In the genomic region with DNA sequence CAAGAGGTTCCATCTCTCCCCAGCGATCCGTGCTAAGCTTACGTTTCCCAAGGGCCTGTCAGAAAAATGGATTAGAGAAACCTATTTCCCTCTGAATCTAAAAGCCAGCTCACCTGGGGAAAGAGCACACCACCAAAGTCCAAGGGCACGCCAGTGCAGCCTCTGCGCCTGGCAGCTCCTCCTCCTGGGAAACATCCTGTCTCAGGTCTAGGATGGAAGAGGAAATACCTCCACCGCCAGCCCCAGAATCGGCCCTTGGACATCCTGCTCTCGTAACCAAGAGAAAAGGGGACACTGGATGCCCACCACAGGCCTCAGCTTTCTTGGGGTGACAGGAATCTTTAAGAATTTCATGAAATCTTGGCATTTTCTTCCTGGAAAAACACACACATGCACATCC, we compare ENCODE assay signal across 30 cellular contexts. TPM values are rescaled to one million over a fixed set of nuclear protein-coding genes. Genes with fewer than 3 reads are reported as not detected.
DNase-seq lines count a peak whose midpoint lies in the region; ATAC-seq and TF ChIP-seq lines count a peak whose summit lies in the region.
"Had no signal": no experiment of that assay in that cellular context is flagged by ENCODE, and none has a peak within 500 bp of the region (broad histone marks: within the 10 kb centered on the region; RNA-seq: fewer than 3 reads in every experiment).

No MANE protein-coding gene starts in this region.

- H3K4me2 ChIP-seq in GM23338: no peak overlapping the region
- H3K4me2 ChIP-seq: BLaER1 treated with 17β-estradiol and CSF1 and Interleukin-3, amounts not matched to agents 10 nM and 100 nM had no signal

- in situ Hi-C loops in gastrocnemius medialis (cut with MboI; ENCODE audit: low sequenced_read_pairs in 4 of 4) (no loop called here), KBM-7 (cut with MboI; ENCODE audit: low pct_unique_long_range_greater_than_20kb, low sequenced_read_pairs) (no loop called here)

- no peaks in the 10 kb centered on the region for H3K27me3 ChIP-seq in GM23338 (ENCODE audit: insufficient read depth)
- no peaks in the 10 kb centered on the region for H3K27me3 ChIP-seq in foreskin keratinocyte
- H3K27me3 ChIP-seq in gastrocnemius medialis: no peaks in the 10 kb centered on the region
- H3K27me3 ChIP-seq: BLaER1 treated with 17β-estradiol and CSF1 and Interleukin-3, amounts not matched to agents 10 nM and 100 nM; ovary had no signal

- no peak for TF ChIP-seq POLR2A in gastrocnemius medialis (IDR thresholded peaks at IDR 0.05)

- no peaks in the 10 kb centered on the region for H3K9me3 ChIP-seq in gastrocnemius medialis
- H3K9me3 ChIP-seq: BLaER1 treated with 17β-estradiol and CSF1 and Interleukin-3, amounts not matched to agents 10 nM and 100 nM; lower lobe of right lung; ovary; thoracic aorta had no signal

- ATAC-seq in GM23338: no peak
- peak; percentile 8; the same call in 2 of the 3 replicates for ATAC-seq in SK-N-SH treated with all-trans-retinoic acid at 6 μM for 48 hours
- ATAC-seq in foreskin keratinocyte: no peak
- ATAC-seq in gastrocnemius medialis: no peak
- ATAC-seq: activated naive CD4-positive, alpha-beta T cell treated with anti-CD3 and anti-CD28 coated beads, Interleukin-2, amount 50 U/mL, for 72 hours; GM12878; stimulated activated naive CD8-positive, alpha-beta T cell treated with anti-CD3 and anti-CD28 coated beads, Interleukin-15, amount 100 ng/mL, for 72 hours; WTC11 had no signal

- peaks cover 15% of the 10 kb centered on the region for H4K20me1 ChIP-seq in GM23338 (replicated peaks; ENCODE audit: insufficient read depth)

- H3K27ac ChIP-seq in GM23338 (ENCODE audit: low read depth) (peak overlapping the region; percentile 63; the same call in 1 of the 2 replicates), foreskin keratinocyte (peak overlapping the region; percentile 13), gastrocnemius medialis (peak overlapping the region; percentile 38 to 92 (median 67))
- H3K27ac ChIP-seq: BLaER1 treated with 17β-estradiol and CSF1 and Interleukin-3, amounts not matched to agents 10 nM and 100 nM; lower lobe of right lung; ovary; thoracic aorta had no signal

- peaks cover 58% of the 10 kb centered on the region for H3K4me1 Mint-ChIP-seq in GM23338
- H3K4me1 Mint-ChIP-seq: activated CD4-positive, alpha-beta T cell treated with anti-CD3 and anti-CD28 coated beads, Interleukin-2, amount 10 ng/mL, durations not matched to agents 24 days and 14 days; stimulated activated naive CD8-positive, alpha-beta T cell treated with anti-CD3 and anti-CD28 coated beads, Interleukin-15, amount 100 ng/mL, for 72 hours had no signal

- H3F3A ChIP-seq in GM23338 (replicated peaks; ENCODE audit: low read depth): peaks cover 3% of the 10 kb centered on the region; the same call in 1 of the 2 replicates

- H3K79me2 ChIP-seq in GM23338 (replicated peaks; ENCODE audit: insufficient read depth): peaks cover 50% of the 10 kb centered on the region

- H3K4me1 ChIP-seq in GM23338 (ENCODE audit: insufficient read depth) (peaks cover 11% of the 10 kb centered on the region; the same call in 1 of the 2 replicates), foreskin keratinocyte (peaks cover 6% of the 10 kb centered on the region), gastrocnemius medialis (peaks cover 30 to 57% of the 10 kb centered on the region in 2 donors)

- H3K4me3 ChIP-seq in GM23338 (no peak overlapping the region), gastrocnemius medialis (no peak overlapping the region)
- H3K4me3 ChIP-seq: BLaER1 treated with 17β-estradiol and CSF1 and Interleukin-3, amounts not matched to agents 10 nM and 100 nM; GM12878; lower lobe of right lung; ovary; thoracic aorta had no signal

- no peak for DNase-seq in GM23338 (ENCODE audit: low spot score)
- no peak for DNase-seq in foreskin keratinocyte
- DNase-seq in gastrocnemius medialis: no peak
- no peak for DNase-seq in NCI-H1436 (lab: John Stamatoyannopoulos, UW)
- no peak for DNase-seq in NCI-H1417 treated with DMSO at 0.1 percent for 48 hours (lab: John Stamatoyannopoulos, UW)
- no peak for DNase-seq in central memory CD4-positive, alpha-beta T cell
- no peak for DNase-seq in KBM-7
- DNase-seq: activated CD4-positive, alpha-beta T cell treated with anti-CD3 and anti-CD28 coated beads, Interleukin-2, amount 10 ng/mL, durations not matched to agents 24 days and 14 days; amygdala; DMS153; effector memory CD4-positive, alpha-beta T cell; Kasumi-1; lower lobe of right lung; MV-4-11; NCI-H146; NCI-H446 treated with DMSO at 0.1 percent for 48 hours; NCI-H774; ovary; retina; stimulated activated CD4-positive, alpha-beta T cell treated with anti-CD3 and anti-CD28 coated beads, Interleukin-2, amount 100 ng/mL, for 24 hours; stimulated activated naive CD8-positive, alpha-beta T cell treated with anti-CD3 and anti-CD28 coated beads, Interleukin-15, amount 100 ng/mL, for 72 hours; T-helper 1 cell had no signal

- no peaks in the 10 kb centered on the region for H3K9me3 Mint-ChIP-seq in GM23338
- H3K9me3 Mint-ChIP-seq: activated CD4-positive, alpha-beta T cell treated with anti-CD3 and anti-CD28 coated beads, Interleukin-2, amount 10 ng/mL, durations not matched to agents 24 days and 14 days; activated naive CD4-positive, alpha-beta T cell treated with anti-CD3 and anti-CD28 coated beads, Interleukin-2, amount 50 U/mL, for 72 hours; H9; nephron; stimulated activated naive CD8-positive, alpha-beta T cell treated with anti-CD3 and anti-CD28 coated beads, Interleukin-15, amount 100 ng/mL, for 72 hours; WTC11 had no signal

- H3K36me3 ChIP-seq in GM23338 (ENCODE audit: insufficient read depth) (no peaks in the 10 kb centered on the region), gastrocnemius medialis (no peaks in the 10 kb centered on the region)
- H3K36me3 ChIP-seq: ovary, thoracic aorta had no signal

- no peaks in the 10 kb centered on the region; the same call in 2 of the 3 replicates for H3K36me3 Mint-ChIP-seq in GM23338 (ENCODE audit: low read depth)
- H3K36me3 Mint-ChIP-seq: activated naive CD4-positive, alpha-beta T cell treated with anti-CD3 and anti-CD28 coated beads, Interleukin-2, amount 50 U/mL, for 72 hours; WTC11 had no signal

- H2AFZ ChIP-seq in GM23338: no peak overlapping the region

- H3K27ac Mint-ChIP-seq in GM23338: no peak overlapping the region
- H3K27ac Mint-ChIP-seq: activated CD4-positive, alpha-beta T cell treated with anti-CD3 and anti-CD28 coated beads, Interleukin-2, amount 10 ng/mL, durations not matched to agents 24 days and 14 days; activated naive CD4-positive, alpha-beta T cell treated with anti-CD3 and anti-CD28 coated beads, Interleukin-2, amount 50 U/mL, for 72 hours; stimulated activated naive CD8-positive, alpha-beta T cell treated with anti-CD3 and anti-CD28 coated beads, Interleukin-15, amount 100 ng/mL, for 72 hours had no signal

- H3K4me3 Mint-ChIP-seq in GM23338: no peak overlapping the region
- H3K4me3 Mint-ChIP-seq: activated CD4-positive, alpha-beta T cell treated with anti-CD3 and anti-CD28 coated beads, Interleukin-2, amount 10 ng/mL, durations not matched to agents 24 days and 14 days; H9; nephron; stimulated activated naive CD8-positive, alpha-beta T cell treated with anti-CD3 and anti-CD28 coated beads, Interleukin-15, amount 100 ng/mL, for 72 hours; WTC11 had no signal

- no peaks in the 10 kb centered on the region for H3K9me2 ChIP-seq in GM23338 (ENCODE audit: insufficient read depth)

- TF ChIP-seq CTCF in GM23338 (conservative IDR thresholded peaks at IDR 0.05; ENCODE audit: low read depth in 2 of 2) (no peak), foreskin keratinocyte (conservative IDR thresholded peaks at IDR 0.05) (no peak), gastrocnemius medialis (IDR thresholded peaks at IDR 0.05 in 4 of 5, conservative IDR thresholded peaks at IDR 0.05 in 1 of 5) (no peak)

- intact Hi-C loops in gastrocnemius medialis (cut with DNase I; ENCODE audit: low total_unique reads): no loop called here

- peaks cover 9% of the 10 kb centered on the region for H3K27me3 Mint-ChIP-seq in GM23338 (ENCODE audit: insufficient read depth, low read depth, poor library complexity)
- H3K27me3 Mint-ChIP-seq: activated CD4-positive, alpha-beta T cell treated with anti-CD3 and anti-CD28 coated beads, Interleukin-2, amount 10 ng/mL, durations not matched to agents 24 days and 14 days; stimulated activated naive CD8-positive, alpha-beta T cell treated with anti-CD3 and anti-CD28 coated beads, Interleukin-15, amount 100 ng/mL, for 72 hours had no signal

TF ChIP-seq in GM23338, 12 proteins besides CTCF, POLR2A, EP300 and RAD21 (continues in another document):
- no peak for TF ChIP-seq EZH2phosphoT487 (IDR thresholded peaks at IDR 0.05; ENCODE audit: unreplicated experiment)

TF ChIP-seq in SK-N-SH treated with all-trans-retinoic acid at 6 μM for 48 hours, 23 proteins besides CTCF, POLR2A, EP300 and RAD21 (continues in another document):
- TF ChIP-seq ZFP30 (CRISPR knock-in tag; IDR thresholded peaks at IDR 0.05) (no peak), ESRRG (CRISPR knock-in tag; IDR thresholded peaks at IDR 0.05) (no peak)
- TF ChIP-seq, protein P1, sequence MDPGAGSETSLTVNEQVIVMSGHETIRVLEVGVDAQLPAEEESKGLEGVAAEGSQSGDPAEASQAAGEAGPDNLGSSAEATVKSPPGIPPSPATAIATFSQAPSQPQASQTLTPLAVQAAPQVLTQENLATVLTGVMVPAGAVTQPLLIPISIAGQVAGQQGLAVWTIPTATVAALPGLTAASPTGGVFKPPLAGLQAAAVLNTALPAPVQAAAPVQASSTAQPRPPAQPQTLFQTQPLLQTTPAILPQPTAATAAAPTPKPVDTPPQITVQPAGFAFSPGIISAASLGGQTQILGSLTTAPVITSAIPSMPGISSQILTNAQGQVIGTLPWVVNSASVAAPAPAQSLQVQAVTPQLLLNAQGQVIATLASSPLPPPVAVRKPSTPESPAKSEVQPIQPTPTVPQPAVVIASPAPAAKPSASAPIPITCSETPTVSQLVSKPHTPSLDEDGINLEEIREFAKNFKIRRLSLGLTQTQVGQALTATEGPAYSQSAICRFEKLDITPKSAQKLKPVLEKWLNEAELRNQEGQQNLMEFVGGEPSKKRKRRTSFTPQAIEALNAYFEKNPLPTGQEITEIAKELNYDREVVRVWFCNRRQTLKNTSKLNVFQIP (CRISPR knock-in tag; IDR thresholded peaks at IDR 0.05; ENCODE audit: borderline replicate concordance, low read depth): no peak

RNA-seq across cellular contexts. Expression of gene RAMACL, which starts 18.7 kb away (rescaled TPM):
- 4.0 and 4.2 TPM in 2 replicates for total RNA-seq in GM23338 (2014; rRNA removed; shearing (Covaris generic))
- polyA plus RNA-seq in GM23338 (2016; fragmentation: Nextera tagmentation; extraction: Ambion mirVana): 0.61 and 0.68 TPM in 2 replicates
- total RNA-seq in foreskin keratinocyte: 0.17 and 0.18 TPM in 2 replicates
- polyA plus RNA-seq in foreskin keratinocyte: 0.12 and 0.19 TPM in 2 replicates
- 1 to 10 TPM in 1 of 4 donors, under 1 TPM in 3; 0.18 to 5.6 (median 0.58) TPM for total RNA-seq in gastrocnemius medialis

RNA-seq across cellular contexts. Expression of gene RPS6KA2, which starts 59.2 kb away (rescaled TPM):
- total RNA-seq in GM23338 (2014; rRNA removed; shearing (Covaris generic)): 25.3 and 25.6 TPM in 2 replicates
- polyA plus RNA-seq in GM23338 (2016; fragmentation: Nextera tagmentation; extraction: Ambion mirVana) (9.4 and 12.5 TPM in 2 replicates), foreskin keratinocyte (2.9 and 3.2 TPM in 2 replicates)
- total RNA-seq in foreskin keratinocyte (8.3 and 8.9 TPM in 2 replicates), gastrocnemius medialis (10 to 100 TPM; 18.7 to 35.7 (median 27.4) TPM)

Comparison
In these comparisons a context has a peak if more than half of its experiments do, and no peak if none do; other contexts are left out.
1. H3K27ac ChIP-seq: peak in every context shown above with its lines; median percentile 67 in gastrocnemius medialis; 63 in GM23338; 13 in foreskin keratinocyte.